13 cellular contexts compared by ENCODE assay signal in genomic region chr20:15317546-15318242, GRCh38.
DNase-seq lines count a peak whose midpoint lies in the region; ATAC-seq, FAIRE-seq and TF ChIP-seq lines count a peak whose summit lies in the region.
"Had no signal": no experiment of that assay in that cellular context is flagged by ENCODE, and none has a peak within 500 bp of the region (broad histone marks: within the 10 kb centered on the region; RNA-seq: fewer than 3 reads in every experiment).

No MANE protein-coding gene starts in this region.

- no peak overlapping the region for H3K23ac ChIP-seq in neuronal stem cell (ENCODE audit: low read depth, low read length, poor library complexity)

- no CpG with 5 or more reads among the region's 2 CpGs for WGBS in neuronal stem cell (ENCODE audit: extremely low coverage in 2 of 2, insufficient read length in 2 of 2, insufficient replicate concordance in 1 of 2), 2 donors

- no peak overlapping the region for H3K4me2 ChIP-seq in neuronal stem cell (ENCODE audit: insufficient read depth, low read length, poor library complexity, severe bottlenecking)

- no peaks in the 10 kb centered on the region for H3K4me1 ChIP-seq in neuronal stem cell (ENCODE audit: control insufficient read depth in 2 of 2, insufficient read depth in 1 of 2, low read depth in 1 of 2, low read length in 2 of 2)

- ATAC-seq in GM18505 (IDR thresholded peaks at IDR 0.05; ENCODE audit: unreplicated experiment) (peak; percentile 89), GM21381 (IDR thresholded peaks at IDR 0.05; ENCODE audit: unreplicated experiment) (peak; percentile 88), HG03060 (IDR thresholded peaks at IDR 0.05; ENCODE audit: low read depth, unreplicated experiment) (peak; percentile 76)
- ATAC-seq: CD8-positive, alpha-beta T cell; natural killer cell treated with Interleukin-12 subunit alpha and Interleukin-12 subunit beta and Interleukin-15 and Interleukin-18, amount 100 ng/mL, for 72 hours; stimulated activated naive CD8-positive, alpha-beta T cell treated with anti-CD3 and anti-CD28 coated beads, Interleukin-15, Interleukin-2, amounts not matched to agents 100 U/mL and 50 U/mL, for 24 hours had no signal

- DNase-seq in NOMO-1 (lab: John Stamatoyannopoulos, UW; ENCODE audit: unreplicated experiment in 2 of 2) (peak; percentile 54 to 74), frontal cortex (ENCODE audit: low spot score in 2 of 2) (no peak), MG63 (no peak), islet precursor cell (no peak), neuronal stem cell (ENCODE audit: low spot score) (no peak)
- DNase-seq: CD8-positive, alpha-beta T cell; OCI-M1; stimulated activated naive CD8-positive, alpha-beta T cell treated with anti-CD3 and anti-CD28 coated beads, Interleukin-15, Interleukin-2, amounts not matched to agents 100 U/mL and 50 U/mL, for 24 hours; WERI-Rb-1 had no signal

- H2BK15ac ChIP-seq in neuronal stem cell (ENCODE audit: low read length) = no peak overlapping the region

- H3K36me3 ChIP-seq in MG63 (no peaks in the 10 kb centered on the region), neuronal stem cell (replicated peaks in 1 of 2; ENCODE audit: control insufficient read depth in 2 of 2, insufficient read depth in 2 of 2, low read length in 2 of 2) (no peaks in the 10 kb centered on the region)
- H3K36me3 ChIP-seq: WERI-Rb-1 had no signal

- FAIRE-seq in frontal cortex (lab: Jason Lieb, UNC) = no peak

- no peak overlapping the region for H3K9ac ChIP-seq in neuronal stem cell (ENCODE audit: low read depth, low read length, poor library complexity)

- H2AK5ac ChIP-seq in neuronal stem cell (ENCODE audit: low read depth, low read length) = no peak overlapping the region

- H3K4me3 ChIP-seq in MG63 = no peak overlapping the region
- H3K4me3 ChIP-seq in neuronal stem cell (ENCODE audit: low read length in 2 of 2) = no peak overlapping the region

- H2BK5ac ChIP-seq in neuronal stem cell (ENCODE audit: low read length) = no peak overlapping the region

- no peak overlapping the region for H3K4ac ChIP-seq in neuronal stem cell (ENCODE audit: low read length)

- H3K18ac ChIP-seq in neuronal stem cell (ENCODE audit: low read length) = no peak overlapping the region

- no peaks in the 10 kb centered on the region for H3K27me3 ChIP-seq in MG63
- no peaks in the 10 kb centered on the region for H3K27me3 ChIP-seq in neuronal stem cell (ENCODE audit: control insufficient read depth in 3 of 3, insufficient read depth in 3 of 3, low read depth in 1 of 3, low read length in 3 of 3)

- H4K91ac ChIP-seq in neuronal stem cell (ENCODE audit: low read depth, low read length, poor library complexity) = no peak overlapping the region

- H3K79me1 ChIP-seq in neuronal stem cell (ENCODE audit: low read depth, low read length) = no peaks in the 10 kb centered on the region

- no peak overlapping the region for H2BK12ac ChIP-seq in neuronal stem cell (ENCODE audit: low read length)

- no peak overlapping the region for H4K8ac ChIP-seq in neuronal stem cell (ENCODE audit: low read depth, low read length)

- H2AFZ ChIP-seq in neuronal stem cell (ENCODE audit: low read length) = no peak overlapping the region

- no peak overlapping the region for H2BK120ac ChIP-seq in neuronal stem cell (ENCODE audit: low read depth, low read length)

- H3K14ac ChIP-seq in neuronal stem cell (ENCODE audit: low read length) = no peak overlapping the region

- H3K27ac ChIP-seq in neuronal stem cell (replicated peaks; ENCODE audit: low read length) = no peak overlapping the region
- H3K27ac ChIP-seq: WERI-Rb-1 had no signal

- H3K9me3 ChIP-seq in MG63 = no peaks in the 10 kb centered on the region
- H3K9me3 ChIP-seq in neuronal stem cell (replicated peaks in 1 of 2; ENCODE audit: control insufficient read depth in 2 of 2, insufficient read depth in 1 of 2, low read depth in 1 of 2, low read length in 2 of 2) = peaks cover 0 to 3% of the 10 kb centered on the region in 2 donors

- no peak for TF ChIP-seq POLR2A in GM18505 (IDR thresholded peaks at IDR 0.05; ENCODE audit: borderline replicate concordance, extremely low read depth, insufficient read depth, insufficient read length)

Comparison
In these comparisons a context has a peak if more than half of its experiments do, and no peak if none do; other contexts are left out.
1. DNase-seq: peak in NOMO-1 (2 of 2); none in frontal cortex (0 of 2), MG63 (single experiment), islet precursor cell (single experiment) and neuronal stem cell (single experiment).
2. Peak in every context shown above with its lines, with median percentiles within 50 percentile points of each other: ATAC-seq.